ENCODE assay signal across 12 cellular contexts in genomic region chr14:95662376-95663186, GRCh38. TPM values are rescaled to one million over a fixed set of nuclear protein-coding genes. Genes with fewer than 3 reads are reported as not detected.
DNase-seq lines count a peak whose midpoint lies in the region; ATAC-seq and TF ChIP-seq lines count a peak whose summit lies in the region.
"Had no signal": no experiment of that assay in that cellular context is flagged by ENCODE, and none has a peak within 500 bp of the region (broad histone marks: within the 10 kb centered on the region; RNA-seq: fewer than 3 reads in every experiment).

No MANE protein-coding gene starts in this region.

- intact Hi-C loops in OCI-LY7 (cut with micrococcal nuclease; ENCODE audit: unreplicated experiment): loop anchor here (10.0 kb wide), 2 partner anchors 198 to 1708 kb away; no protein-coding TSS in a partner anchor

- H3K27me3 Mint-ChIP-seq in activated T-cell treated with anti-CD3 and anti-CD28 coated beads, Interleukin-2, amount 50 U/mL, for 4 hours (ENCODE audit: low read depth): peaks cover 20% of the 10 kb centered on the region
- H3K27me3 Mint-ChIP-seq: dendritic cell treated with granulocyte-macrophage colony-stimulating factor and Interleukin-4, amounts not matched to agents 40 ng/mL and 50 ng/mL, for 4 days had no signal

- H2AFZ ChIP-seq in OCI-LY7 (ENCODE audit: low read length): peak overlapping the region; percentile 81; the same call in 1 of the 2 replicates

- H3K4me2 ChIP-seq in OCI-LY7 (ENCODE audit: low read length): peak overlapping the region; percentile 79

- H3K36me3 Mint-ChIP-seq in activated T-cell treated with anti-CD3 and anti-CD28 coated beads, Interleukin-2, amount 50 U/mL, for 4 hours (ENCODE audit: insufficient read depth): peaks cover 1% of the 10 kb centered on the region
- H3K36me3 Mint-ChIP-seq: activated CD4-positive, alpha-beta memory T cell treated with anti-CD3 and anti-CD28 coated beads for 36 hours had no signal

- TSS peak; percentile 71 for BruUV-seq in OCI-LY7 (replicated peaks; lab: Mats Ljungman, UMichigan)

- CTCF ChIA-PET in OCI-LY7 (lab: Charles Lee; ENCODE audit: unreplicated experiment): no interaction called here

- TF ChIP-seq CTCF in OCI-LY7 (conservative IDR thresholded peaks at IDR 0.05; ENCODE audit: low read length): no peak
- TF ChIP-seq CTCF in suprapubic skin (IDR thresholded peaks at IDR 0.05): no peak
- TF ChIP-seq CTCF in gastroesophageal sphincter (IDR thresholded peaks at IDR 0.05): no peak

- peaks cover 9% of the 10 kb centered on the region; the same call in 1 of the 2 replicates for H3K79me2 ChIP-seq in OCI-LY7 (ENCODE audit: insufficient read depth, low read depth, low read length)

- TF ChIP-seq EP300 in suprapubic skin (IDR thresholded peaks at IDR 0.05) (no peak), gastroesophageal sphincter (IDR thresholded peaks at IDR 0.05) (no peak)

- peak overlapping the region; percentile 98 for H3K27ac ChIP-seq in OCI-LY7 (ENCODE audit: low read depth, low read length, poor library complexity, severe bottlenecking)
- H3K27ac ChIP-seq in suprapubic skin: no peak overlapping the region
- no peak overlapping the region for H3K27ac ChIP-seq in gastroesophageal sphincter

- H3K4me3 Mint-ChIP-seq in activated T-cell treated with anti-CD3 and anti-CD28 coated beads, Interleukin-2, amount 50 U/mL, for 4 hours: peak overlapping the region; percentile 17
- H3K4me3 Mint-ChIP-seq: activated CD4-positive, alpha-beta memory T cell treated with anti-CD3 and anti-CD28 coated beads for 36 hours; dendritic cell treated with granulocyte-macrophage colony-stimulating factor and Interleukin-4, amounts not matched to agents 40 ng/mL and 50 ng/mL, for 4 days had no signal

- peaks cover 96% of the 10 kb centered on the region for H3K4me1 ChIP-seq in OCI-LY7 (ENCODE audit: insufficient read depth, low read length, poor library complexity, severe bottlenecking)
- H3K4me1 ChIP-seq in suprapubic skin: peaks cover 17% of the 10 kb centered on the region
- peaks cover 0 to 16% (median 0%) of the 10 kb centered on the region in 3 donors for H3K4me1 ChIP-seq in gastroesophageal sphincter

- H3K4me3 ChIP-seq in OCI-LY7 (ENCODE audit: low read depth, low read length, poor library complexity, severe bottlenecking): peak overlapping the region; percentile 48
- H3K4me3 ChIP-seq in suprapubic skin: no peak overlapping the region
- H3K4me3 ChIP-seq in gastroesophageal sphincter: no peak overlapping the region

- POLR2A ChIA-PET in OCI-LY7 (lab: Charles Lee): interaction anchor here (0.6 to 13.1 kb wide), 14 partner anchors 9 to 829 kb away, joined by 3 to 235 read pairs (median 6); partner anchors contain the start of gene TCL1B

- H3K36me3 ChIP-seq in OCI-LY7 (ENCODE audit: insufficient read depth, low read length): no peaks in the 10 kb centered on the region
- no peaks in the 10 kb centered on the region for H3K36me3 ChIP-seq in suprapubic skin
- no peaks in the 10 kb centered on the region for H3K36me3 ChIP-seq in gastroesophageal sphincter

- peaks cover 8% of the 10 kb centered on the region for H3K4me1 Mint-ChIP-seq in activated T-cell treated with anti-CD3 and anti-CD28 coated beads, Interleukin-2, amount 50 U/mL, for 4 hours (ENCODE audit: low read depth)

- H3K27me3 ChIP-seq in suprapubic skin (peaks cover 27% of the 10 kb centered on the region), gastroesophageal sphincter (peaks cover 37% of the 10 kb centered on the region)

- H3K9me3 Mint-ChIP-seq in activated T-cell treated with anti-CD3 and anti-CD28 coated beads, Interleukin-2, amount 50 U/mL, for 4 hours: no peaks in the 10 kb centered on the region
- H3K9me3 Mint-ChIP-seq: activated CD4-positive, alpha-beta memory T cell treated with anti-CD3 and anti-CD28 coated beads for 36 hours; dendritic cell treated with granulocyte-macrophage colony-stimulating factor and Interleukin-4, amounts not matched to agents 40 ng/mL and 50 ng/mL, for 4 days had no signal

- H3K9me2 ChIP-seq in OCI-LY7 (ENCODE audit: insufficient read depth, low read length): no peaks in the 10 kb centered on the region

- TF ChIP-seq POLR2A in suprapubic skin (IDR thresholded peaks at IDR 0.05) (no peak), gastroesophageal sphincter (IDR thresholded peaks at IDR 0.05) (no peak)

- no peaks in the 10 kb centered on the region for H4K20me1 ChIP-seq in OCI-LY7 (ENCODE audit: insufficient read depth, low read length)

- WGBS in suprapubic skin: 22% methylated on average over 4 of the region's 4 CpGs
- 15 to 57% methylated on average over 4 of the region's 4 CpGs for WGBS in gastroesophageal sphincter (ENCODE audit: low coverage in 1 of 2), 2 donors

- no peaks in the 10 kb centered on the region for H3K9me3 ChIP-seq in OCI-LY7 (ENCODE audit: low read length)
- H3K9me3 ChIP-seq in suprapubic skin: no peaks in the 10 kb centered on the region
- H3K9me3 ChIP-seq in gastroesophageal sphincter: no peaks in the 10 kb centered on the region

- no peak for ATAC-seq in activated T-cell treated with anti-CD3 and anti-CD28 coated beads, Interleukin-2, amount 50 U/mL, for 4 hours
- ATAC-seq in HG02970 (IDR thresholded peaks at IDR 0.05; ENCODE audit: low FRiP score, unreplicated experiment) (peak; percentile 32), gastroesophageal sphincter (no peak)

- DNase-seq in activated T-cell treated with anti-CD3 and anti-CD28 coated beads, Interleukin-2, amount 50 U/mL, for 4 hours: no peak
- no peak for DNase-seq in activated T-cell treated with anti-CD3 and anti-CD28 coated beads, Interleukin-2, amount 50 U/mL, for 48 hours
- peak; percentile 73 for DNase-seq in OCI-LY7 (ENCODE audit: low spot score)
- no peak for DNase-seq in suprapubic skin (ENCODE audit: low spot score in 2 of 2)
- no peak for DNase-seq in SW 1271 (lab: John Stamatoyannopoulos, UW)
- no peak for DNase-seq in stimulated activated CD4-positive, alpha-beta T cell treated with anti-CD3 and anti-CD28 coated beads, Interleukin-2, amount 100 ng/mL, for 48 hours
- DNase-seq: activated CD4-positive, alpha-beta memory T cell treated with anti-CD3 and anti-CD28 coated beads for 36 hours; stimulated activated CD4-positive, alpha-beta T cell treated with anti-CD3 and anti-CD28 coated beads, Interleukin-4, amount 100 ng/mL, for 1 hour had no signal

RNA-seq across cellular contexts. Expression of gene TCL1B, which starts 23.6 kb away (rescaled TPM):
- total RNA-seq in activated T-cell treated with anti-CD3 and anti-CD28 coated beads, Interleukin-2, amount 50 U/mL, for 4 hours: not detected
- 75.2 and 83.2 TPM in 2 replicates for total RNA-seq in OCI-LY7 (2014; rRNA removed; shearing (Covaris generic))
- total RNA-seq in OCI-LY7 (2022) (5.6 and 5.7 TPM in 2 replicates), suprapubic skin (not detected), gastroesophageal sphincter (not detected)
- total RNA-seq: activated CD4-positive, alpha-beta memory T cell treated with anti-CD3 and anti-CD28 coated beads for 36 hours; NCI-H460 had no signal

RNA-seq across cellular contexts. Expression of gene TCL1A, which starts 51.3 kb away (rescaled TPM):
- total RNA-seq in activated T-cell treated with anti-CD3 and anti-CD28 coated beads, Interleukin-2, amount 50 U/mL, for 4 hours: 1 to 10 TPM in 1 of 3 donors, under 1 TPM in 2; 0.32 to 5.4 (median 0.63) TPM
- total RNA-seq in OCI-LY7 (2014; rRNA removed; shearing (Covaris generic)): 1,441 and 1,586 TPM in 2 replicates
- 574 and 673 TPM in 2 replicates for total RNA-seq in OCI-LY7 (2022)
- not detected for total RNA-seq in suprapubic skin
- total RNA-seq in gastroesophageal sphincter: not detected
- total RNA-seq: activated CD4-positive, alpha-beta memory T cell treated with anti-CD3 and anti-CD28 coated beads for 36 hours; NCI-H460 had no signal

Comparison
In these comparisons a context has a peak if more than half of its experiments do, and no peak if none do; other contexts are left out.
1. RNA of gene TCL1B, which starts 23.6 kb away (total RNA-seq): 5.6 to 83.2 TPM in OCI-LY7; not detected in activated T-cell treated with anti-CD3 and anti-CD28 coated beads, Interleukin-2, amount 50 U/mL, for 4 hours, not detected in suprapubic skin and not detected in gastroesophageal sphincter; every median in the first group is over 4 times any median in the second.
2. RNA of gene TCL1A, which starts 51.3 kb away (total RNA-seq): 574 to 1,586 TPM in OCI-LY7; 0.32 to 5.4 TPM in activated T-cell treated with anti-CD3 and anti-CD28 coated beads, Interleukin-2, amount 50 U/mL, for 4 hours, not detected in suprapubic skin and not detected in gastroesophageal sphincter; every median in the first group is over 10 times any median in the second.